In the genomic region with DNA sequence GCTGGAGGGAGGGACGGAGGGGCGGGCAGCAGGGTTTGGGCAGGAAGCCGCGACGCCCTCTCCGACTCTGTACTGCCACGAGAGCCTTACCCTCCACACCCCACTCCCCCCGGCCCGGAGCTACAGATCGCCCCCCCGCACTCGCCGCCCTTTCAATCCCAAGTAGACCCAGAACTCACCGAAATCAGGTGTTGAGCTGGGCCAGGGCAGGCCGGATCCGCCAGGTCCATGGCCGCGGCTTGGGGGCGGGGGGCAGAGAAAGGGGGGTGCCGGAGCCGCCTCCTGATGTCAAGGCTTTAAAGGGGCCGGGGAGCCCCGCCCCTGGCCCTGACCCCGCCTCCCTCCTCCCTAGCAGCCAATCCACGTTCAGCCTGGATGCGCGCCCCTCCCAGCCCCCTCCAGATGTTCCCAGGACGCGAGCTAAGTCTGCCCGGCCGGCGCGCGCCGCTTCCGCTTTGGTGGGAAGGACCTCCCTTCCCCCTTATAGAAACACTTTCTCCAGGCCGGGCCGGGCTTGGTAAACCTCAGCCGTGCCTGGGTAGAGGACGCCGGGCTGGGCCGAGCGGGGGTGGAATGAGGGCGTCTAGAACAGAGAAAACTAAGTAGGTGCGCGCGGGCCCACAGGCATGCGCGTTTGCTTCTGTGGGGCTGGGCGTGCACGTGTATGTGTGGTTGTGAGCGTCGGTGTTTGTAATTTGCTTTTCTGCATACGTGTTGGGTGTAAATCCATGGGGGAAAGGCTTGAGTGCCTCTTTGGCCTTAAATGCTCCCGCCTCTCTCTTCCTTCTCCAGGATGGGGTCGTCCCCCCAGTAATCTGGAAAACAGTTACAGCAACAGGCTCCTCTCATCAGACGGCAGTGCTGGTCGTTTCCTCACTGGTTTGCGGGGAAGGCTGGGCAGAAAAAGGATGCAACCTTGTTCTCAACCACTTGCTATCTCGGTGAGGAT, we compare ENCODE assay signal across 1 cellular context.
TF ChIP-seq lines count a peak whose summit lies in the region.

A gene with protein sequence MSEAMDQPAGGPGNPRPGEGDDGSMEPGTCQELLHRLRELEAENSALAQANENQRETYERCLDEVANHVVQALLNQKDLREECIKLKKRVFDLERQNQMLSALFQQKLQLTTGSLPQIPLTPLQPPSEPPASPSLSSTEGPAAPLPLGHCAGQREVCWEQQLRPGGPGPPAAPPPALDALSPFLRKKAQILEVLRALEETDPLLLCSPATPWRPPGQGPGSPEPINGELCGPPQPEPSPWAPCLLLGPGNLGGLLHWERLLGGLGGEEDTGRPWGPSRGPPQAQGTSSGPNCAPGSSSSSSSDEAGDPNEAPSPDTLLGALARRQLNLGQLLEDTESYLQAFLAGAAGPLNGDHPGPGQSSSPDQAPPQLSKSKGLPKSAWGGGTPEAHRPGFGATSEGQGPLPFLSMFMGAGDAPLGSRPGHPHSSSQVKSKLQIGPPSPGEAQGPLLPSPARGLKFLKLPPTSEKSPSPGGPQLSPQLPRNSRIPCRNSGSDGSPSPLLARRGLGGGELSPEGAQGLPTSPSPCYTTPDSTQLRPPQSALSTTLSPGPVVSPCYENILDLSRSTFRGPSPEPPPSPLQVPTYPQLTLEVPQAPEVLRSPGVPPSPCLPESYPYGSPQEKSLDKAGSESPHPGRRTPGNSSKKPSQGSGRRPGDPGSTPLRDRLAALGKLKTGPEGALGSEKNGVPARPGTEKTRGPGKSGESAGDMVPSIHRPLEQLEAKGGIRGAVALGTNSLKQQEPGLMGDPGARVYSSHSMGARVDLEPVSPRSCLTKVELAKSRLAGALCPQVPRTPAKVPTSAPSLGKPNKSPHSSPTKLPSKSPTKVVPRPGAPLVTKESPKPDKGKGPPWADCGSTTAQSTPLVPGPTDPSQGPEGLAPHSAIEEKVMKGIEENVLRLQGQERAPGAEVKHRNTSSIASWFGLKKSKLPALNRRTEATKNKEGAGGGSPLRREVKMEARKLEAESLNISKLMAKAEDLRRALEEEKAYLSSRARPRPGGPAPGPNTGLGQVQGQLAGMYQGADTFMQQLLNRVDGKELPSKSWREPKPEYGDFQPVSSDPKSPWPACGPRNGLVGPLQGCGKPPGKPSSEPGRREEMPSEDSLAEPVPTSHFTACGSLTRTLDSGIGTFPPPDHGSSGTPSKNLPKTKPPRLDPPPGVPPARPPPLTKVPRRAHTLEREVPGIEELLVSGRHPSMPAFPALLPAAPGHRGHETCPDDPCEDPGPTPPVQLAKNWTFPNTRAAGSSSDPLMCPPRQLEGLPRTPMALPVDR (N-terminal part only) (minus strand): TSS at position 271 of the 949 bp plus-strand sequence. CDS start 24,369 bp downstream, outside the sequence.

TF ChIP-seq in HEK293, 187 proteins besides CTCF, POLR2A, EP300 and RAD21 (continued from another document and continues in another):
- TF ChIP-seq ZNF214 (tag by site-specific recombination; IDR thresholded peaks at IDR 0.05; ENCODE audit: borderline replicate concordance) (no peak), ZFP41 (tag by site-specific recombination; IDR thresholded peaks at IDR 0.05; ENCODE audit: borderline replicate concordance) (no peak), ZNF660 (tag by site-specific recombination; IDR thresholded peaks at IDR 0.05) (peak; percentile 68), ZNF311 (tag by site-specific recombination; IDR thresholded peaks at IDR 0.05; ENCODE audit: borderline replicate concordance) (no peak), ZNF747 (tag by site-specific recombination; IDR thresholded peaks at IDR 0.05) (no peak), ZSCAN16 (tag by site-specific recombination; IDR thresholded peaks at IDR 0.05) (peak; percentile 81; the same call in 1 of the 2 replicates), ZBTB48 (tag by site-specific recombination; IDR thresholded peaks at IDR 0.05) (no peak), ZNF677 (tag by site-specific recombination; IDR thresholded peaks at IDR 0.05) (no peak), ZNF501 (tag by site-specific recombination; IDR thresholded peaks at IDR 0.05) (peak; percentile 54; the same call in 1 of the 2 replicates), ZFHX2 (tag by site-specific recombination; conservative IDR thresholded peaks at IDR 0.05) (peak; percentile 96), ZNF521 (tag by site-specific recombination; IDR thresholded peaks at IDR 0.05) (no peak), ZNF791 (tag by site-specific recombination; IDR thresholded peaks at IDR 0.05) (no peak), ZNF114 (tag by site-specific recombination; IDR thresholded peaks at IDR 0.05) (no peak), ZNF571 (tag by site-specific recombination; IDR thresholded peaks at IDR 0.05) (no peak), BCL11B (tag by site-specific recombination; IDR thresholded peaks at IDR 0.05; ENCODE audit: low read depth) (no peak), OSR2 (tag by site-specific recombination; IDR thresholded peaks at IDR 0.05) (no peak), ZEB2 (tag by site-specific recombination; IDR thresholded peaks at IDR 0.05) (peak; percentile 50; the same call in 1 of the 2 replicates), KLF7 (tag by site-specific recombination; IDR thresholded peaks at IDR 0.05; ENCODE audit: borderline replicate concordance) (no peak), MYNN (tag by site-specific recombination; IDR thresholded peaks at IDR 0.05; ENCODE audit: borderline replicate concordance) (no peak), ZNF473 (tag by site-specific recombination; IDR thresholded peaks at IDR 0.05) (no peak), ZNF548 (tag by site-specific recombination; IDR thresholded peaks at IDR 0.05) (no peak)
- TF ChIP-seq, protein P1, sequence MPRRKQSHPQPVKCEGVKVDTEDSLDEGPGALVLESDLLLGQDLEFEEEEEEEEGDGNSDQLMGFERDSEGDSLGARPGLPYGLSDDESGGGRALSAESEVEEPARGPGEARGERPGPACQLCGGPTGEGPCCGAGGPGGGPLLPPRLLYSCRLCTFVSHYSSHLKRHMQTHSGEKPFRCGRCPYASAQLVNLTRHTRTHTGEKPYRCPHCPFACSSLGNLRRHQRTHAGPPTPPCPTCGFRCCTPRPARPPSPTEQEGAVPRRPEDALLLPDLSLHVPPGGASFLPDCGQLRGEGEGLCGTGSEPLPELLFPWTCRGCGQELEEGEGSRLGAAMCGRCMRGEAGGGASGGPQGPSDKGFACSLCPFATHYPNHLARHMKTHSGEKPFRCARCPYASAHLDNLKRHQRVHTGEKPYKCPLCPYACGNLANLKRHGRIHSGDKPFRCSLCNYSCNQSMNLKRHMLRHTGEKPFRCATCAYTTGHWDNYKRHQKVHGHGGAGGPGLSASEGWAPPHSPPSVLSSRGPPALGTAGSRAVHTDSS (tag by site-specific recombination; IDR thresholded peaks at IDR 0.05), result no peak
- TF ChIP-seq, protein P2, sequence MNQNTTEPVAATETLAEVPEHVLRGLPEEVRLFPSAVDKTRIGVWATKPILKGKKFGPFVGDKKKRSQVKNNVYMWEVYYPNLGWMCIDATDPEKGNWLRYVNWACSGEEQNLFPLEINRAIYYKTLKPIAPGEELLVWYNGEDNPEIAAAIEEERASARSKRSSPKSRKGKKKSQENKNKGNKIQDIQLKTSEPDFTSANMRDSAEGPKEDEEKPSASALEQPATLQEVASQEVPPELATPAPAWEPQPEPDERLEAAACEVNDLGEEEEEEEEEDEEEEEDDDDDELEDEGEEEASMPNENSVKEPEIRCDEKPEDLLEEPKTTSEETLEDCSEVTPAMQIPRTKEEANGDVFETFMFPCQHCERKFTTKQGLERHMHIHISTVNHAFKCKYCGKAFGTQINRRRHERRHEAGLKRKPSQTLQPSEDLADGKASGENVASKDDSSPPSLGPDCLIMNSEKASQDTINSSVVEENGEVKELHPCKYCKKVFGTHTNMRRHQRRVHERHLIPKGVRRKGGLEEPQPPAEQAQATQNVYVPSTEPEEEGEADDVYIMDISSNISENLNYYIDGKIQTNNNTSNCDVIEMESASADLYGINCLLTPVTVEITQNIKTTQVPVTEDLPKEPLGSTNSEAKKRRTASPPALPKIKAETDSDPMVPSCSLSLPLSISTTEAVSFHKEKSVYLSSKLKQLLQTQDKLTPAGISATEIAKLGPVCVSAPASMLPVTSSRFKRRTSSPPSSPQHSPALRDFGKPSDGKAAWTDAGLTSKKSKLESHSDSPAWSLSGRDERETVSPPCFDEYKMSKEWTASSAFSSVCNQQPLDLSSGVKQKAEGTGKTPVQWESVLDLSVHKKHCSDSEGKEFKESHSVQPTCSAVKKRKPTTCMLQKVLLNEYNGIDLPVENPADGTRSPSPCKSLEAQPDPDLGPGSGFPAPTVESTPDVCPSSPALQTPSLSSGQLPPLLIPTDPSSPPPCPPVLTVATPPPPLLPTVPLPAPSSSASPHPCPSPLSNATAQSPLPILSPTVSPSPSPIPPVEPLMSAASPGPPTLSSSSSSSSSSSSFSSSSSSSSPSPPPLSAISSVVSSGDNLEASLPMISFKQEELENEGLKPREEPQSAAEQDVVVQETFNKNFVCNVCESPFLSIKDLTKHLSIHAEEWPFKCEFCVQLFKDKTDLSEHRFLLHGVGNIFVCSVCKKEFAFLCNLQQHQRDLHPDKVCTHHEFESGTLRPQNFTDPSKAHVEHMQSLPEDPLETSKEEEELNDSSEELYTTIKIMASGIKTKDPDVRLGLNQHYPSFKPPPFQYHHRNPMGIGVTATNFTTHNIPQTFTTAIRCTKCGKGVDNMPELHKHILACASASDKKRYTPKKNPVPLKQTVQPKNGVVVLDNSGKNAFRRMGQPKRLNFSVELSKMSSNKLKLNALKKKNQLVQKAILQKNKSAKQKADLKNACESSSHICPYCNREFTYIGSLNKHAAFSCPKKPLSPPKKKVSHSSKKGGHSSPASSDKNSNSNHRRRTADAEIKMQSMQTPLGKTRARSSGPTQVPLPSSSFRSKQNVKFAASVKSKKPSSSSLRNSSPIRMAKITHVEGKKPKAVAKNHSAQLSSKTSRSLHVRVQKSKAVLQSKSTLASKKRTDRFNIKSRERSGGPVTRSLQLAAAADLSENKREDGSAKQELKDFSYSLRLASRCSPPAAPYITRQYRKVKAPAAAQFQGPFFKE (tag by site-specific recombination; IDR thresholded peaks at IDR 0.05; ENCODE audit: borderline replicate concordance), result no peak
- TF ChIP-seq, protein P3, sequence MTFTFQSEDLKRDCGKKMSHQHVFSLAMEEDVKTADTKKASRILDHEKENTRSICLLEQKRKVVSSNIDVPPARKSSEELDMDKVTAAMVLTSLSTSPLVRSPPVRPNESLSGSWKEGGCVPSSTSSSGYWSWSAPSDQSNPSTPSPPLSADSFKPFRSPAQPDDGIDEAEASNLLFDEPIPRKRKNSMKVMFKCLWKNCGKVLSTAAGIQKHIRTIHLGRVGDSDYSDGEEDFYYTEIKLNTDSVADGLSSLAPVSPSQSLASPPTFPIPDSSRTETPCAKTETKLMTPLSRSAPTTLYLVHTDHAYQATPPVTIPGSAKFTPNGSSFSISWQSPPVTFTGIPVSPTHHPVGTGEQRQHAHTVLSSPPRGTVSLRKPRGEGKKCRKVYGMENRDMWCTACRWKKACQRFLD (tag by site-specific recombination; IDR thresholded peaks at IDR 0.05), result no peak
- TF ChIP-seq, protein P4, sequence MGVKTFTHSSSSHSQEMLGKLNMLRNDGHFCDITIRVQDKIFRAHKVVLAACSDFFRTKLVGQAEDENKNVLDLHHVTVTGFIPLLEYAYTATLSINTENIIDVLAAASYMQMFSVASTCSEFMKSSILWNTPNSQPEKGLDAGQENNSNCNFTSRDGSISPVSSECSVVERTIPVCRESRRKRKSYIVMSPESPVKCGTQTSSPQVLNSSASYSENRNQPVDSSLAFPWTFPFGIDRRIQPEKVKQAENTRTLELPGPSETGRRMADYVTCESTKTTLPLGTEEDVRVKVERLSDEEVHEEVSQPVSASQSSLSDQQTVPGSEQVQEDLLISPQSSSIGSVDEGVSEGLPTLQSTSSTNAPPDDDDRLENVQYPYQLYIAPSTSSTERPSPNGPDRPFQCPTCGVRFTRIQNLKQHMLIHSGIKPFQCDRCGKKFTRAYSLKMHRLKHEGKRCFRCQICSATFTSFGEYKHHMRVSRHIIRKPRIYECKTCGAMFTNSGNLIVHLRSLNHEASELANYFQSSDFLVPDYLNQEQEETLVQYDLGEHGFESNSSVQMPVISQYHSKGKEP (tag by site-specific recombination; IDR thresholded peaks at IDR 0.05), result no peak
- TF ChIP-seq, protein P5, sequence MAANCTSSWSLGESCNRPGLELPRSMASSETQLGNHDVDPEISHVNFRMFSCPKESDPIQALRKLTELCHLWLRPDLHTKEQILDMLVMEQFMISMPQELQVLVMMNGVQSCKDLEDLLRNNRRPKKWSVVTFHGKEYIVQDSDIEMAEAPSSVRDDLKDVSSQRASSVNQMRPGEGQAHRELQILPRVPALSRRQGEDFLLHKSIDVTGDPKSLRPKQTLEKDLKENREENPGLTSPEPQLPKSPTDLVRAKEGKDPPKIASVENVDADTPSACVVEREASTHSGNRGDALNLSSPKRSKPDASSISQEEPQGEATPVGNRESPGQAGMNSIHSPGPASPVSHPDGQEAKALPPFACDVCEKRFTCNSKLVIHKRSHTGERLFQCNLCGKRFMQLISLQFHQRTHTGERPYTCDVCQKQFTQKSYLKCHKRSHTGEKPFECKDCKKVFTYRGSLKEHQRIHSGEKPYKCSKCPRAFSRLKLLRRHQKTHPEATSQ (tag by site-specific recombination; IDR thresholded peaks at IDR 0.05), result no peak
- TF ChIP-seq, protein P6, sequence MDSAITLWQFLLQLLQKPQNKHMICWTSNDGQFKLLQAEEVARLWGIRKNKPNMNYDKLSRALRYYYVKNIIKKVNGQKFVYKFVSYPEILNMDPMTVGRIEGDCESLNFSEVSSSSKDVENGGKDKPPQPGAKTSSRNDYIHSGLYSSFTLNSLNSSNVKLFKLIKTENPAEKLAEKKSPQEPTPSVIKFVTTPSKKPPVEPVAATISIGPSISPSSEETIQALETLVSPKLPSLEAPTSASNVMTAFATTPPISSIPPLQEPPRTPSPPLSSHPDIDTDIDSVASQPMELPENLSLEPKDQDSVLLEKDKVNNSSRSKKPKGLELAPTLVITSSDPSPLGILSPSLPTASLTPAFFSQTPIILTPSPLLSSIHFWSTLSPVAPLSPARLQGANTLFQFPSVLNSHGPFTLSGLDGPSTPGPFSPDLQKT (IDR thresholded peaks at IDR 0.05; ENCODE audit: borderline replicate concordance, low read depth, low read length), result no peak
- TF ChIP-seq, protein P7, sequence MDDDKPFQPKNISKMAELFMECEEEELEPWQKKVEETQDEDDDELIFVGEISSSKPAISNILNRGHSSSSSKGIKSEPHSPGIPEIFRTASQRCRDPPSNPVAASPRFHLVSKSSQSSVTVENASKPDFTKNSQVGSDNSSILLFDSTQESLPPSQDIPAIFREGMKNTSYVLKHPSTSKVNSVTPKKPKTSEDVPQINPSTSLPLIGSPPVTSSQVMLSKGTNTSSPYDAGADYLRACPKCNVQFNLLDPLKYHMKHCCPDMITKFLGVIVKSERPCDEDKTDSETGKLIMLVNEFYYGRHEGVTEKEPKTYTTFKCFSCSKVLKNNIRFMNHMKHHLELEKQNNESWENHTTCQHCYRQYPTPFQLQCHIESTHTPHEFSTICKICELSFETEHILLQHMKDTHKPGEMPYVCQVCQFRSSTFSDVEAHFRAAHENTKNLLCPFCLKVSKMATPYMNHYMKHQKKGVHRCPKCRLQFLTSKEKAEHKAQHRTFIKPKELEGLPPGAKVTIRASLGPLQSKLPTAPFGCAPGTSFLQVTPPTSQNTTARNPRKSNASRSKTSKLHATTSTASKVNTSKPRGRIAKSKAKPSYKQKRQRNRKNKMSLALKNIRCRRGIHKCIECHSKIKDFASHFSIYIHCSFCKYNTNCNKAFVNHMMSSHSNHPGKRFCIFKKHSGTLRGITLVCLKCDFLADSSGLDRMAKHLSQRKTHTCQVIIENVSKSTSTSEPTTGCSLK (tag by site-specific recombination; IDR thresholded peaks at IDR 0.05), result no peak
